30 cellular contexts compared by ENCODE assay signal in genomic region chr10:27605337-27605736, GRCh38.
"Had no signal": no experiment of that assay in that cellular context is flagged by ENCODE, and none has a peak within 500 bp of the region (broad histone marks: within the 10 kb centered on the region; RNA-seq: fewer than 3 reads in every experiment).

No MANE protein-coding gene starts in this region.

- H3K9me3 ChIP-seq: neutrophil, pancreas, right lobe of liver, spleen, suprapubic skin, testis, tibial artery, transverse colon, upper lobe of right lung, uterus had no signal

- H3K4me1 ChIP-seq: pancreas, psoas muscle, spleen, testis, tibial artery, upper lobe of right lung, uterus had no signal

- DNase-seq: naive thymus-derived CD8-positive, alpha-beta T cell; nephron progenitor cell; nucleus accumbens; pancreas; psoas muscle; right cardiac atrium; right lobe of liver; spleen; stimulated activated CD4-positive, alpha-beta T cell treated with anti-CD3 and anti-CD28 coated beads, Interleukin-12 subunit alpha, Interleukin-12 subunit beta, amount 100 ng/mL, for 4 hours; stimulated activated CD4-positive, alpha-beta T cell treated with anti-CD3 and anti-CD28 coated beads, Interleukin-1b, Interleukin-23, amount 100 ng/mL, for 48 hours; stimulated activated CD4-positive, alpha-beta T cell treated with anti-CD3 and anti-CD28 coated beads, Interleukin-4, amount 100 ng/mL, for 1 hour; stimulated activated CD4-positive, alpha-beta T cell treated with anti-CD3 and anti-CD28 coated beads, Interleukin-4, amount 100 ng/mL, for 4 hours; stimulated activated CD8-positive, alpha-beta memory T cell treated with anti-CD3 and anti-CD28 coated beads, Interleukin-4, amount 100 ng/mL, for 48 hours; stimulated activated naive CD4-positive, alpha-beta T cell; stimulated activated naive CD8-positive, alpha-beta T cell treated with anti-CD3 and anti-CD28 coated beads, Interleukin-15, amount 100 ng/mL, for 72 hours; stimulated activated naive CD8-positive, alpha-beta T cell treated with anti-CD3 and anti-CD28 coated beads, Interleukin-15, Interleukin-2, amounts not matched to agents 100 U/mL and 50 U/mL, for 24 hours; substantia nigra; testis; tibial artery; transverse colon; upper lobe of right lung; uterus had no signal

- H3K4me1 Mint-ChIP-seq: nephron progenitor cell; stimulated activated memory B cell treated with anti-CD40 and anti-IgM and Interleukin-4, amounts not matched to agents 10 μg/mL and 1 μg/mL and 100 μg/mL, for 72 hours; stimulated activated naive CD8-positive, alpha-beta T cell treated with anti-CD3 and anti-CD28 coated beads, Interleukin-15, amount 100 ng/mL, for 72 hours had no signal

- H3K27ac Mint-ChIP-seq: naive thymus-derived CD8-positive, alpha-beta T cell; natural killer cell treated with Interleukin-12 subunit alpha and Interleukin-12 subunit beta and Interleukin-15 and Interleukin-18, amount 100 ng/mL, for 72 hours; nephron progenitor cell; stimulated activated memory B cell treated with anti-CD40 and anti-IgM and Interleukin-4, amounts not matched to agents 10 μg/mL and 1 μg/mL and 100 μg/mL, for 72 hours; stimulated activated naive CD8-positive, alpha-beta T cell treated with anti-CD3 and anti-CD28 coated beads, Interleukin-15, amount 100 ng/mL, for 72 hours; type B pancreatic cell had no signal

- H3K27ac ChIP-seq: neutrophil, pancreas, psoas muscle, right lobe of liver, skin epidermis, spleen, suprapubic skin, testis, tibial artery, transverse colon, upper lobe of right lung, uterus had no signal

- ATAC-seq: naive thymus-derived CD8-positive, alpha-beta T cell; natural killer cell treated with Interleukin-12 subunit alpha and Interleukin-12 subunit beta and Interleukin-15 and Interleukin-18, amount 100 ng/mL, for 72 hours; pancreas; psoas muscle; right cardiac atrium; right lobe of liver; stimulated activated memory B cell treated with anti-CD40 and anti-IgM and Interleukin-4, amounts not matched to agents 10 μg/mL and 1 μg/mL and 100 μg/mL, for 72 hours; stimulated activated naive CD8-positive, alpha-beta T cell treated with anti-CD3 and anti-CD28 coated beads, Interleukin-15, amount 100 ng/mL, for 72 hours; stimulated activated naive CD8-positive, alpha-beta T cell treated with anti-CD3 and anti-CD28 coated beads, Interleukin-15, Interleukin-2, amounts not matched to agents 100 U/mL and 50 U/mL, for 24 hours; upper lobe of right lung had no signal

- H3K9me3 Mint-ChIP-seq: naive thymus-derived CD8-positive, alpha-beta T cell; natural killer cell treated with Interleukin-12 subunit alpha and Interleukin-12 subunit beta and Interleukin-15 and Interleukin-18, amount 100 ng/mL, for 72 hours; stimulated activated memory B cell treated with anti-CD40 and anti-IgM and Interleukin-4, amounts not matched to agents 10 μg/mL and 1 μg/mL and 100 μg/mL, for 72 hours; stimulated activated naive CD8-positive, alpha-beta T cell treated with anti-CD3 and anti-CD28 coated beads, Interleukin-15, amount 100 ng/mL, for 72 hours; type B pancreatic cell had no signal

- H3K4me3 ChIP-seq: pancreas, psoas muscle, right lobe of liver, skin epidermis, smooth muscle cell, spleen, suprapubic skin, testis, tibial artery, transverse colon, upper lobe of right lung, uterus had no signal

- H3K27me3 ChIP-seq: right lobe of liver, spleen, suprapubic skin, testis, tibial artery, transverse colon, upper lobe of right lung, uterus had no signal

- H3K4me2 ChIP-seq: smooth muscle cell had no signal

- H3K27me3 Mint-ChIP-seq: stimulated activated memory B cell treated with anti-CD40 and anti-IgM and Interleukin-4, amounts not matched to agents 10 μg/mL and 1 μg/mL and 100 μg/mL, for 72 hours; stimulated activated naive CD8-positive, alpha-beta T cell treated with anti-CD3 and anti-CD28 coated beads, Interleukin-15, amount 100 ng/mL, for 72 hours; type B pancreatic cell had no signal

- H3K36me3 ChIP-seq: neutrophil, pancreas, right lobe of liver, spleen, suprapubic skin, tibial artery, transverse colon, upper lobe of right lung, uterus had no signal

- H3K4me3 Mint-ChIP-seq: naive thymus-derived CD8-positive, alpha-beta T cell; natural killer cell treated with Interleukin-12 subunit alpha and Interleukin-12 subunit beta and Interleukin-15 and Interleukin-18, amount 100 ng/mL, for 72 hours; nephron progenitor cell; neural crest cell; stimulated activated memory B cell treated with anti-CD40 and anti-IgM and Interleukin-4, amounts not matched to agents 10 μg/mL and 1 μg/mL and 100 μg/mL, for 72 hours; stimulated activated naive CD8-positive, alpha-beta T cell treated with anti-CD3 and anti-CD28 coated beads, Interleukin-15, amount 100 ng/mL, for 72 hours; type B pancreatic cell had no signal

- H3K36me3 Mint-ChIP-seq: naive thymus-derived CD8-positive, alpha-beta T cell; natural killer cell treated with Interleukin-12 subunit alpha and Interleukin-12 subunit beta and Interleukin-15 and Interleukin-18, amount 100 ng/mL, for 72 hours; stimulated activated memory B cell treated with anti-CD40 and anti-IgM and Interleukin-4, amounts not matched to agents 10 μg/mL and 1 μg/mL and 100 μg/mL, for 72 hours; type B pancreatic cell had no signal
